ENCODE assay signal across 11 cellular contexts in genomic region chr12:80551897-80552296, GRCh38.
DNase-seq lines count a peak whose midpoint lies in the region; ATAC-seq lines count a peak whose summit lies in the region.
"Had no signal": no experiment of that assay in that cellular context is flagged by ENCODE, and none has a peak within 500 bp of the region (broad histone marks: within the 10 kb centered on the region; RNA-seq: fewer than 3 reads in every experiment).

No MANE protein-coding gene starts in this region.

- no peak for ATAC-seq in left ventricle myocardium superior
- ATAC-seq in activated CD4-positive, alpha-beta T cell treated with anti-CD3 and anti-CD28 coated beads for 36 hours = no peak
- ATAC-seq: activated naive CD4-positive, alpha-beta T cell treated with anti-CD3 and anti-CD28 coated beads, Interleukin-2, amount 50 U/mL, for 72 hours; WTC11 had no signal

- no peaks in the 10 kb centered on the region for H3K36me3 Mint-ChIP-seq in activated CD4-positive, alpha-beta T cell treated with anti-CD3 and anti-CD28 coated beads for 36 hours (ENCODE audit: low read depth)
- H3K36me3 Mint-ChIP-seq: activated naive CD4-positive, alpha-beta T cell treated with anti-CD3 and anti-CD28 coated beads, Interleukin-2, amount 50 U/mL, for 72 hours; WTC11 had no signal

- peaks cover 1% of the 10 kb centered on the region for H3K9me3 Mint-ChIP-seq in activated CD4-positive, alpha-beta T cell treated with anti-CD3 and anti-CD28 coated beads for 36 hours (ENCODE audit: low read depth)
- H3K9me3 Mint-ChIP-seq: WTC11 had no signal

- no peak overlapping the region for H3K4me3 Mint-ChIP-seq in activated CD4-positive, alpha-beta T cell treated with anti-CD3 and anti-CD28 coated beads for 36 hours
- H3K4me3 Mint-ChIP-seq: WTC11 had no signal

- H3K4me1 Mint-ChIP-seq in activated CD4-positive, alpha-beta T cell treated with anti-CD3 and anti-CD28 coated beads for 36 hours = no peaks in the 10 kb centered on the region
- H3K4me1 Mint-ChIP-seq: WTC11 had no signal

- peak; percentile 98 for DNase-seq in EH (ENCODE audit: low read depth)
- DNase-seq in NCI-H446 treated with DMSO at 0.1 percent for 48 hours (lab: John Stamatoyannopoulos, UW) = peak; percentile 71
- DNase-seq in epidermal melanocyte (ENCODE audit: insufficient read length, low spot score) = peak; percentile 30
- DNase-seq in renal cortical epithelial cell (ENCODE audit: low read depth) = peak; percentile 95
- no peak for DNase-seq in activated CD8-positive, alpha-beta memory T cell treated with anti-CD3 and anti-CD28 coated beads, Interleukin-2, amount 50 U/mL, for 4 hours
- no peak for DNase-seq in GF-D8 (lab: John Stamatoyannopoulos, UW)
- no peak for DNase-seq in left ventricle myocardium superior
- no peak for DNase-seq in activated CD4-positive, alpha-beta T cell treated with anti-CD3 and anti-CD28 coated beads for 36 hours
- DNase-seq: NCI-H345 had no signal

- CTCF ChIA-PET in activated CD4-positive, alpha-beta T cell treated with anti-CD3 and anti-CD28 coated beads for 36 hours (lab: Charles Lee) = no interaction called here

- H3K27me3 Mint-ChIP-seq in activated CD4-positive, alpha-beta T cell treated with anti-CD3 and anti-CD28 coated beads for 36 hours = no peaks in the 10 kb centered on the region

- POLR2A ChIA-PET in activated CD4-positive, alpha-beta T cell treated with anti-CD3 and anti-CD28 coated beads for 36 hours (lab: Charles Lee) = no interaction called here

- no peak overlapping the region for H3K27ac Mint-ChIP-seq in activated CD4-positive, alpha-beta T cell treated with anti-CD3 and anti-CD28 coated beads for 36 hours
- H3K27ac Mint-ChIP-seq: activated naive CD4-positive, alpha-beta T cell treated with anti-CD3 and anti-CD28 coated beads, Interleukin-2, amount 50 U/mL, for 72 hours; WTC11 had no signal

- intact Hi-C loops in left ventricle myocardium superior (cut with micrococcal nuclease) = no loop called here
- intact Hi-C loops in activated CD4-positive, alpha-beta T cell treated with anti-CD3 and anti-CD28 coated beads for 36 hours (cut with DNase I, micrococcal nuclease) = no loop called here

Comparison
In these comparisons a context has a peak if more than half of its experiments do, and no peak if none do; other contexts are left out.
1. DNase-seq: peak in EH (single experiment), NCI-H446 treated with DMSO at 0.1 percent for 48 hours (single experiment), epidermal melanocyte (single experiment) and renal cortical epithelial cell (single experiment); none in activated CD8-positive, alpha-beta memory T cell treated with anti-CD3 and anti-CD28 coated beads, Interleukin-2, amount 50 U/mL, for 4 hours (single experiment), GF-D8 (single experiment), left ventricle myocardium superior (single experiment) and activated CD4-positive, alpha-beta T cell treated with anti-CD3 and anti-CD28 coated beads for 36 hours (single experiment).